ENCODE assay signal across 18 cellular contexts in the genomic region with DNA sequence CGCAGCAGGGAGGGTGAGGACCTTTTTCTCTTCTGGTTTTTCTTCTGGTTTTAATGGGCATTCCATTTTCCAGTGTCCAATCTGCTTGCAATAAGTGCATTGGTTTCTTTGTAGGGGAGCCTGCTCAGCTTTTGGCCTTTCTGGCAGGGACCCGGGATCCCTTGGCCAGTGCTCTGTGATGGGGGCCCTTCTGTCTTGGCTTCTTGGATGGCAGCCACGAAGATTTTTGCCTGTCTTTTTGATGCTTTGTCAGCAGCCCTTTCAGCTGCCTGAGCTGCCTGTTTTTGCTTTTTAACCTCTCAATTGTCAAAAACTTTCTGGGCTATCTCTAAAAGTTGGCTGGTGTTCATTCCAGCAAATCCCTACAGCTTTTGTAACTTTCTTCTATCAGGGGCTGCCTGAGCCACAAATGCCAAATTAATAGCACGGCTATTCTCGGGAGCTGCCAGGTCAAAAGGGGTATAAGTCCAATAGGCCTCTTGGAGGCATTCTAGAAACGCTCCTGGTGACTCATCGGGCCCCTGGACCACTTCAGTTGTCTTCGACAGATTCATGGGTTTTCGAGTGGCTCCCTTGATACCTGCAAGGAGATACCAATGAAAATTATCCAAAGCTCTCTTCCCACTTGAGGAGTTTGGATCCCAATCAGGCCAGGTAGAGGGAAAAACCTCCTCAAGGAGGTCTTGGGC.
"Had no signal": no experiment of that assay in that cellular context is flagged by ENCODE, and none has a peak within 500 bp of the region (broad histone marks: within the 10 kb centered on the region; RNA-seq: fewer than 3 reads in every experiment).

No MANE protein-coding gene starts in this region.

- H3K36me3 ChIP-seq: brain microvascular endothelial cell, left lung, pancreas, upper lobe of left lung had no signal

- H3K27me3 ChIP-seq: brain microvascular endothelial cell, left lung, pancreas, testis, upper lobe of left lung had no signal

- H3K4me1 ChIP-seq: left lung, pancreas, testis, upper lobe of left lung had no signal

- H3K4me3 Mint-ChIP-seq: naive thymus-derived CD8-positive, alpha-beta T cell had no signal

- H3K4me3 ChIP-seq: left lung, lung, pancreas, testis, upper lobe of left lung had no signal

- DNase-seq: activated CD4-positive, alpha-beta T cell treated with anti-CD3 and anti-CD28 coated beads for 1 hour; activated gamma-delta T cell treated with Interleukin-2 at 50 U/mL for 16 hours; activated T-cell treated with anti-CD3 and anti-CD28 coated beads, Interleukin-2, amount 50 U/mL, for 1 hour; effector memory CD4-positive, alpha-beta T cell; foreskin melanocyte; left lung; naive thymus-derived CD8-positive, alpha-beta T cell; stimulated activated CD4-positive, alpha-beta T cell treated with anti-CD3 and anti-CD28 coated beads, Interleukin-2, amount 100 ng/mL, for 48 hours; stimulated activated naive CD4-positive, alpha-beta T cell; T-helper 1 cell; T-helper 9 cell; upper lobe of left lung had no signal

- H3K4me1 Mint-ChIP-seq: naive thymus-derived CD8-positive, alpha-beta T cell had no signal

- H3K36me3 Mint-ChIP-seq: naive thymus-derived CD8-positive, alpha-beta T cell had no signal

- H3K9me3 ChIP-seq: left lung, pancreas, testis, upper lobe of left lung had no signal

- H3K27ac ChIP-seq: brain microvascular endothelial cell, left lung, pancreas, testis, upper lobe of left lung had no signal

- H3K27ac Mint-ChIP-seq: activated naive CD4-positive, alpha-beta T cell treated with anti-CD3 and anti-CD28 coated beads, Interleukin-2, amount 50 U/mL, for 72 hours; naive thymus-derived CD8-positive, alpha-beta T cell had no signal

- ATAC-seq: activated naive CD4-positive, alpha-beta T cell treated with anti-CD3 and anti-CD28 coated beads, Interleukin-2, amount 50 U/mL, for 72 hours; naive thymus-derived CD8-positive, alpha-beta T cell; sciatic nerve had no signal
